In genomic region chr22:32775957-32776356, GRCh38 we compare ENCODE assay signal across 1 cellular context.
A peak's percentile ranks its signal among the peaks of the same experiment; 100 is the strongest.
TF ChIP-seq lines count a peak whose summit lies in the region.

No MANE protein-coding gene starts in this region.

TF ChIP-seq in HepG2, 621 proteins besides CTCF, POLR2A, EP300 and RAD21 (continued from another document and continues in another):
- TF ChIP-seq PATZ1 (CRISPR knock-in tag; IDR thresholded peaks at IDR 0.05), result peak; percentile 24; the same call in 1 of the 2 replicates
- no peak for TF ChIP-seq PAX8 (CRISPR knock-in tag; IDR thresholded peaks at IDR 0.05; ENCODE audit: borderline replicate concordance)
- TF ChIP-seq ZNF615 (CRISPR knock-in tag; IDR thresholded peaks at IDR 0.05; ENCODE audit: borderline replicate concordance), result no peak
- TF ChIP-seq, protein P1, sequence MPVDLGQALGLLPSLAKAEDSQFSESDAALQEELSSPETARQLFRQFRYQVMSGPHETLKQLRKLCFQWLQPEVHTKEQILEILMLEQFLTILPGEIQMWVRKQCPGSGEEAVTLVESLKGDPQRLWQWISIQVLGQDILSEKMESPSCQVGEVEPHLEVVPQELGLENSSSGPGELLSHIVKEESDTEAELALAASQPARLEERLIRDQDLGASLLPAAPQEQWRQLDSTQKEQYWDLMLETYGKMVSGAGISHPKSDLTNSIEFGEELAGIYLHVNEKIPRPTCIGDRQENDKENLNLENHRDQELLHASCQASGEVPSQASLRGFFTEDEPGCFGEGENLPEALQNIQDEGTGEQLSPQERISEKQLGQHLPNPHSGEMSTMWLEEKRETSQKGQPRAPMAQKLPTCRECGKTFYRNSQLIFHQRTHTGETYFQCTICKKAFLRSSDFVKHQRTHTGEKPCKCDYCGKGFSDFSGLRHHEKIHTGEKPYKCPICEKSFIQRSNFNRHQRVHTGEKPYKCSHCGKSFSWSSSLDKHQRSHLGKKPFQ (CRISPR knock-in tag; IDR thresholded peaks at IDR 0.05; ENCODE audit: insufficient replicate concordance), result no peak
- no peak for TF ChIP-seq EHMT2 (IDR thresholded peaks at IDR 0.05; ENCODE audit: borderline replicate concordance, low read depth, low read length)
- no peak for TF ChIP-seq AKAP8 (CRISPR knock-in tag; IDR thresholded peaks at IDR 0.05)
- TF ChIP-seq IKZF1 (IDR thresholded peaks at IDR 0.05), result no peak
- no peak for TF ChIP-seq MED8 (CRISPR knock-in tag; IDR thresholded peaks at IDR 0.05; ENCODE audit: insufficient replicate concordance)
- TF ChIP-seq, protein P2, sequence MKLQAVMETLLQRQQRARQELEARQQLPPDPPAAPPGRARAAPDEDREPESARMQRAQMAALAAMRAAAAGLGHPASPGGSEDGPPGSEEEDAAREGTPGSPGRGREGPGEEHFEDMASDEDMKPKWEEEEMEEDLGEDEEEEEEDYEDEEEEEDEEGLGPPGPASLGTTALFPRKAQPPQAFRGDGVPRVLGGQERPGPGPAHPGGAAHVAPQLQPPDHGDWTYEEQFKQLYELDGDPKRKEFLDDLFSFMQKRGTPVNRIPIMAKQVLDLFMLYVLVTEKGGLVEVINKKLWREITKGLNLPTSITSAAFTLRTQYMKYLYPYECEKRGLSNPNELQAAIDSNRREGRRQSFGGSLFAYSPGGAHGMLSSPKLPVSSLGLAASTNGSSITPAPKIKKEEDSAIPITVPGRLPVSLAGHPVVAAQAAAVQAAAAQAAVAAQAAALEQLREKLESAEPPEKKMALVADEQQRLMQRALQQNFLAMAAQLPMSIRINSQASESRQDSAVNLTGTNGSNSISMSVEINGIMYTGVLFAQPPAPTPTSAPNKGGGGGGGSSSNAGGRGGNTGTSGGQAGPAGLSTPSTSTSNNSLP (IDR thresholded peaks at IDR 0.05; ENCODE audit: low read depth, low read length), result no peak
- TF ChIP-seq PCBP1 (IDR thresholded peaks at IDR 0.05; ENCODE audit: borderline replicate concordance, low read depth, low read length), result no peak
- TF ChIP-seq ZNF101 (CRISPR knock-in tag; IDR thresholded peaks at IDR 0.05; ENCODE audit: borderline replicate concordance, low read depth), result no peak
- TF ChIP-seq, protein P3, sequence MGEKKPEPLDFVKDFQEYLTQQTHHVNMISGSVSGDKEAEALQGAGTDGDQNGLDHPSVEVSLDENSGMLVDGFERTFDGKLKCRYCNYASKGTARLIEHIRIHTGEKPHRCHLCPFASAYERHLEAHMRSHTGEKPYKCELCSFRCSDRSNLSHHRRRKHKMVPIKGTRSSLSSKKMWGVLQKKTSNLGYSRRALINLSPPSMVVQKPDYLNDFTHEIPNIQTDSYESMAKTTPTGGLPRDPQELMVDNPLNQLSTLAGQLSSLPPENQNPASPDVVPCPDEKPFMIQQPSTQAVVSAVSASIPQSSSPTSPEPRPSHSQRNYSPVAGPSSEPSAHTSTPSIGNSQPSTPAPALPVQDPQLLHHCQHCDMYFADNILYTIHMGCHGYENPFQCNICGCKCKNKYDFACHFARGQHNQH (CRISPR knock-in tag; IDR thresholded peaks at IDR 0.05), result peak; percentile 22; the same call in 1 of the 2 replicates
- no peak for TF ChIP-seq ZXDC (CRISPR knock-in tag; IDR thresholded peaks at IDR 0.05)
- peak; percentile 31; the same call in 1 of the 2 replicates for TF ChIP-seq SALL1 (CRISPR knock-in tag; IDR thresholded peaks at IDR 0.05)
- no peak for TF ChIP-seq DBP (CRISPR knock-in tag; IDR thresholded peaks at IDR 0.05; ENCODE audit: not compliant biosample characterization)
- no peak for TF ChIP-seq HOXA5 (CRISPR knock-in tag; IDR thresholded peaks at IDR 0.05)
- no peak for TF ChIP-seq ZBTB37 (CRISPR knock-in tag; IDR thresholded peaks at IDR 0.05)
- TF ChIP-seq TFDP2 (CRISPR knock-in tag; IDR thresholded peaks at IDR 0.05), result no peak
- no peak; the same call in 1 of the 2 replicates for TF ChIP-seq ZBTB7B (CRISPR knock-in tag; IDR thresholded peaks at IDR 0.05)
- no peak for TF ChIP-seq MEF2D (CRISPR knock-in tag; IDR thresholded peaks at IDR 0.05)
- TF ChIP-seq ZNF720 (CRISPR knock-in tag; IDR thresholded peaks at IDR 0.05), result no peak
- TF ChIP-seq, protein P4, sequence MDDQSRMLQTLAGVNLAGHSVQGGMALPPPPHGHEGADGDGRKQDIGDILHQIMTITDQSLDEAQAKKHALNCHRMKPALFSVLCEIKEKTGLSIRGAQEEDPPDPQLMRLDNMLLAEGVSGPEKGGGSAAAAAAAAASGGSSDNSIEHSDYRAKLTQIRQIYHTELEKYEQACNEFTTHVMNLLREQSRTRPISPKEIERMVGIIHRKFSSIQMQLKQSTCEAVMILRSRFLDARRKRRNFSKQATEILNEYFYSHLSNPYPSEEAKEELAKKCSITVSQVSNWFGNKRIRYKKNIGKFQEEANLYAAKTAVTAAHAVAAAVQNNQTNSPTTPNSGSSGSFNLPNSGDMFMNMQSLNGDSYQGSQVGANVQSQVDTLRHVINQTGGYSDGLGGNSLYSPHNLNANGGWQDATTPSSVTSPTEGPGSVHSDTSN (CRISPR knock-in tag; IDR thresholded peaks at IDR 0.05; ENCODE audit: borderline replicate concordance), result no peak
- TF ChIP-seq GABPA (IDR thresholded peaks at IDR 0.05; ENCODE audit: low read depth, low read length), result no peak
- TF ChIP-seq GABPA (CRISPR knock-in tag; IDR thresholded peaks at IDR 0.05; ENCODE audit: low read depth), result peak; percentile 37; the same call in 1 of the 2 replicates
- no peak for TF ChIP-seq MYC (CRISPR knock-in tag; IDR thresholded peaks at IDR 0.05; ENCODE audit: borderline replicate concordance)
- TF ChIP-seq ATAD3A (CRISPR knock-in tag; IDR thresholded peaks at IDR 0.05), result no peak
- TF ChIP-seq ZNF557 (CRISPR knock-in tag; IDR thresholded peaks at IDR 0.05), result no peak
- TF ChIP-seq CHD4 (IDR thresholded peaks at IDR 0.05; ENCODE audit: borderline replicate concordance, low read length), result no peak
- no peak for TF ChIP-seq NFAT5 (CRISPR knock-in tag; IDR thresholded peaks at IDR 0.05)
- no peak for TF ChIP-seq ZBTB14 (CRISPR knock-in tag; IDR thresholded peaks at IDR 0.05)
- TF ChIP-seq PHF5A (CRISPR knock-in tag; IDR thresholded peaks at IDR 0.05; ENCODE audit: low read depth, unreplicated experiment), result no peak
- TF ChIP-seq KAT8 (CRISPR knock-in tag; IDR thresholded peaks at IDR 0.05), result 0 out of 2 replicates have a peak, but pooled peaks have one; percentile 46
- TF ChIP-seq ZGPAT (CRISPR knock-in tag; IDR thresholded peaks at IDR 0.05), result no peak
